In genomic region chr17:29196784-29197515, GRCh38 we compare ENCODE assay signal across 1 cellular context.
TF ChIP-seq lines count a peak whose summit lies in the region.

No MANE protein-coding gene starts in this region.

TF ChIP-seq in IMR-90, 13 proteins besides CTCF, POLR2A, EP300 and RAD21:
- TF ChIP-seq MAFK (IDR thresholded peaks at IDR 0.05; ENCODE audit: low read depth, low read length) = no peak
- no peak for TF ChIP-seq MXI1 (IDR thresholded peaks at IDR 0.05; ENCODE audit: borderline replicate concordance, low read depth, low read length)
- no peak for TF ChIP-seq SMC3 (IDR thresholded peaks at IDR 0.05; ENCODE audit: low read depth, low read length)
- no peak for TF ChIP-seq BHLHE40 (IDR thresholded peaks at IDR 0.05; ENCODE audit: low read depth, low read length)
- TF ChIP-seq FOS (IDR thresholded peaks at IDR 0.05; ENCODE audit: low read depth, low read length) = no peak
- no peak for TF ChIP-seq RCOR1 (IDR thresholded peaks at IDR 0.05; ENCODE audit: insufficient replicate concordance, low read length)
- TF ChIP-seq CEBPB (IDR thresholded peaks at IDR 0.05; ENCODE audit: low read depth, low read length) = no peak
- TF ChIP-seq, protein P1, sequence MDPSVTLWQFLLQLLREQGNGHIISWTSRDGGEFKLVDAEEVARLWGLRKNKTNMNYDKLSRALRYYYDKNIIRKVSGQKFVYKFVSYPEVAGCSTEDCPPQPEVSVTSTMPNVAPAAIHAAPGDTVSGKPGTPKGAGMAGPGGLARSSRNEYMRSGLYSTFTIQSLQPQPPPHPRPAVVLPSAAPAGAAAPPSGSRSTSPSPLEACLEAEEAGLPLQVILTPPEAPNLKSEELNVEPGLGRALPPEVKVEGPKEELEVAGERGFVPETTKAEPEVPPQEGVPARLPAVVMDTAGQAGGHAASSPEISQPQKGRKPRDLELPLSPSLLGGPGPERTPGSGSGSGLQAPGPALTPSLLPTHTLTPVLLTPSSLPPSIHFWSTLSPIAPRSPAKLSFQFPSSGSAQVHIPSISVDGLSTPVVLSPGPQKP (IDR thresholded peaks at IDR 0.05; ENCODE audit: borderline replicate concordance, low read depth, low read length) = no peak
- TF ChIP-seq MAZ (IDR thresholded peaks at IDR 0.05; ENCODE audit: borderline replicate concordance, low read depth, low read length) = no peak
- no peak for TF ChIP-seq RFX5 (IDR thresholded peaks at IDR 0.05; ENCODE audit: low read depth, low read length)
TF ChIP-seq in IMR-90: peak in this region for 0.
